9 cellular contexts compared by ENCODE assay signal in the genomic region with DNA sequence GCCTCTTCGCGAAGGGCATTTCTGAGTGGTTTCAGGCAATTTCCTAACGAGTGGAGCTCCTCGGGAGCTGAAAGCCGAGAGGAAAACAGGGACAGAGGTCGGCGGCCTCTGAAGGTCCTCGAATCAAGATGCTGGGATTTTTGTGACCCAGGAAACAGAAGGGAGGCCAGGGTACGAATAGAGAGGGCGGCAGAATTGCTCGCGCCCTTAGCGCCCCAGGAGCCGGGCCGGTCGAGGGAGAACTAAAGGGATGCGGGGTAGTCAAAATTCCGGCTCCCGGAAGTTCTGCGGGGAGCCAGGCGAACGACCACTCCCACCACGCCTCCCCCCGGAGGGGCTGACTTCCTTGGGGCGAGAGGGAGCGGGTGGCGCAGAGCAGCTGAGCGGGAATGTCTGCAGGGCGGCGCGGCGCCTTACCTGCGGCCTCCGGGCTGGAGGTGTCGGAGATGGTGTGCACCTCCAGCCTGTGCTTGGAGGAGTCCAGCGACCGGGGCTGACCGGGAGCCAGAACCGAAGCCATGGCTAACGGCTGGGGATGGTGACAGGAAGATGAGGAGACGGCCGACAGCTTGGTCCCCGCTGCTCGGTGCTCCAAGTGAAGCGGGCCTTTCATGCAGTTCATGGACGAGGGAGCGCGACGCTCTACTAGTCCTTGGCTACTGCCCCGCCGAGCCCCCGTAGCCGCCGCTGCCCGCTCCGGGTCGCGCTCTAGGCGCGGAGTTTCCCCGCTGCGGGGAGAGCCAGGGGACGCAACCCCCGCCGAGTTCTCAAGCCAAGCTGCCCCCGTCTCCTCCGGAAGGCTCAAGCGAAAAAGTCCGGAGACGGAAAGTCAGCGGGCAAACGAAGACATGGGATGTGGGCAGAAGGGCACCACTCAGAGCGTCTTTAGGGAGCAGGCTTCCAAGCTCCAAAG. TPM values are rescaled to one million over a fixed set of nuclear protein-coding genes. Genes with fewer than 3 reads are reported as not detected.
DNase-seq lines count a peak whose midpoint lies in the region; ATAC-seq and TF ChIP-seq lines count a peak whose summit lies in the region.
"Had no signal": no experiment of that assay in that cellular context is flagged by ENCODE, and none has a peak within 500 bp of the region (broad histone marks: within the 10 kb centered on the region; RNA-seq: fewer than 3 reads in every experiment).

No MANE protein-coding gene starts in this region.

- H3K27ac ChIP-seq in 22Rv1 = peak overlapping the region; percentile 67
- peak overlapping the region; percentile 80; the same call in 1 of the 2 replicates for H3K27ac ChIP-seq in HUES6 (ENCODE audit: low read depth, low read length)
- H3K27ac ChIP-seq in breast epithelium = no peak overlapping the region

- H3K36me3 Mint-ChIP-seq in memory B cell = no peaks in the 10 kb centered on the region

- intact Hi-C loops in breast epithelium (cut with DNase I; ENCODE audit: low total_unique reads) = no loop called here

- no peak for DNase-seq in breast epithelium (ENCODE audit: low spot score in 2 of 2)
- DNase-seq in memory B cell (ENCODE audit: low spot score in 2 of 2) = no peak
- DNase-seq in NK-92 (lab: John Stamatoyannopoulos, UW; ENCODE audit: unreplicated experiment) = no peak
- no peak for DNase-seq in NCI-H2029 treated with DMSO at 0.1 percent for 48 hours (lab: John Stamatoyannopoulos, UW)
- DNase-seq in activated CD4-positive, alpha-beta T cell treated with anti-CD3 and anti-CD28 coated beads, Interleukin-2, amount 50 U/mL, for 4 hours = no peak

- no peak for TF ChIP-seq CTCF in 22Rv1 (IDR thresholded peaks at IDR 0.05)
- TF ChIP-seq CTCF in breast epithelium (IDR thresholded peaks at IDR 0.05) = no peak

- peaks cover 10% of the 10 kb centered on the region for H3K4me1 Mint-ChIP-seq in memory B cell

- peaks cover 32% of the 10 kb centered on the region for H3K27me3 Mint-ChIP-seq in memory B cell

- H3K27me3 ChIP-seq in HUES6 (ENCODE audit: control insufficient read depth, insufficient read depth, low read length) = peaks cover 98% of the 10 kb centered on the region
- peaks cover 3 to 99% of the 10 kb centered on the region in 2 donors for H3K27me3 ChIP-seq in breast epithelium

- H3K4me1 ChIP-seq in HUES6 (ENCODE audit: control insufficient read depth, insufficient read depth, low read length) (peaks cover 57% of the 10 kb centered on the region), breast epithelium (no peaks in the 10 kb centered on the region)

- H3K4me3 ChIP-seq in HUES6 (ENCODE audit: low read depth, low read length) = peak overlapping the region; percentile 66
- peak overlapping the region; percentile 49 to 72 (median 70) for H3K4me3 ChIP-seq in breast epithelium

- H3K9me3 ChIP-seq in HUES6 (ENCODE audit: control insufficient read depth, insufficient read depth, low read depth, low read length) = no peaks in the 10 kb centered on the region
- no peaks in the 10 kb centered on the region for H3K9me3 ChIP-seq in breast epithelium

- H3K27ac Mint-ChIP-seq in memory B cell = no peak overlapping the region

- H3K9ac ChIP-seq in HUES6 (ENCODE audit: low read length) = peak overlapping the region; percentile 99

- peak overlapping the region; percentile 14 for H3K4me3 Mint-ChIP-seq in memory B cell

- ATAC-seq in memory B cell (ENCODE audit: low read depth) (no peak), GM19395 (IDR thresholded peaks at IDR 0.05; ENCODE audit: unreplicated experiment) (no peak)

- H3K36me3 ChIP-seq in HUES6 (ENCODE audit: control insufficient read depth, insufficient read depth, low read length) = no peaks in the 10 kb centered on the region
- no peaks in the 10 kb centered on the region for H3K36me3 ChIP-seq in breast epithelium

- H3K9me3 Mint-ChIP-seq in memory B cell = no peaks in the 10 kb centered on the region

- no peak for TF ChIP-seq POLR2A in breast epithelium (IDR thresholded peaks at IDR 0.05)

RNA-seq across cellular contexts. Expression of a gene that starts 0.8 kb away (rescaled TPM):
- 1 to 10 TPM in 1 of 3 donors, under 1 TPM in 1, not detected in 1; 0.33 to 2.6 TPM for total RNA-seq in breast epithelium
- total RNA-seq: mononuclear cell had no signal

Comparison
In these comparisons a context has a peak if more than half of its experiments do, and no peak if none do; other contexts are left out.
1. H3K27ac ChIP-seq: peak in 22Rv1 (single experiment) and HUES6 (single experiment); none in breast epithelium (0 of 2).